In genomic region chr14:74859757-74860156, GRCh38 we compare ENCODE assay signal across 19 cellular contexts. TPM values are rescaled to one million over a fixed set of nuclear protein-coding genes. Genes with fewer than 3 reads are reported as not detected.
"Had no signal": no experiment of that assay in that cellular context is flagged by ENCODE, and none has a peak within 500 bp of the region (broad histone marks: within the 10 kb centered on the region; RNA-seq: fewer than 3 reads in every experiment).

No MANE protein-coding gene starts in this region.

- DNase-seq: KBM-7, MV-4-11, NCI-H1048, NCI-H1105, NCI-H1417, NCI-H1436 treated with DMSO at 0.1 percent for 48 hours, NCI-H1694, NCI-H187 treated with DMSO at 0.1 percent for 48 hours, NCI-H2029 treated with DMSO at 0.1 percent for 48 hours, NCI-H2227 treated with DMSO at 0.1 percent for 48 hours, NCI-H526, PC-3, SHP77, SK-N-SH, SW 1271, T-cell had no signal

- H3K9ac ChIP-seq: SK-N-SH had no signal

- H3K27ac ChIP-seq: RWPE1 had no signal

- H3K4me2 ChIP-seq: SK-N-SH had no signal

- H3K9me3 ChIP-seq: SK-N-SH had no signal

- ATAC-seq: Panc1, PC-3, T-cell had no signal

RNA-seq across cellular contexts. Expression of gene PROX2, which starts 16.2 kb away (rescaled TPM):
- polyA plus RNA-seq: IgD-negative memory B cell, SK-N-SH had no signal
